8 cellular contexts compared by ENCODE assay signal in genomic region chr21:38505654-38506523, GRCh38.
DNase-seq lines count a peak whose midpoint lies in the region; ATAC-seq lines count a peak whose summit lies in the region.

No MANE protein-coding gene starts in this region.

- no peaks in the 10 kb centered on the region for H3K9me3 ChIP-seq in iPS DF 6.9 (ENCODE audit: control insufficient read depth, insufficient read depth, low read length)

- ATAC-seq in HG02885 (IDR thresholded peaks at IDR 0.05; ENCODE audit: poor library complexity, unreplicated experiment) = peak; percentile 47
- ATAC-seq in stimulated activated naive CD8-positive, alpha-beta T cell treated with anti-CD3 and anti-CD28 coated beads, Interleukin-15, amount 100 ng/mL, for 72 hours = peak; percentile 84
- ATAC-seq in GM18498 (IDR thresholded peaks at IDR 0.05; ENCODE audit: unreplicated experiment) = no peak

- H3K27me3 ChIP-seq in iPS DF 6.9 (ENCODE audit: control insufficient read depth, insufficient read depth, low read length) = no peaks in the 10 kb centered on the region

- H3K4me1 Mint-ChIP-seq in stimulated activated naive CD8-positive, alpha-beta T cell treated with anti-CD3 and anti-CD28 coated beads, Interleukin-15, amount 100 ng/mL, for 72 hours = peaks cover 6% of the 10 kb centered on the region

- WGBS in iPS DF 6.9 (ENCODE audit: insufficient coverage, insufficient read length) = no CpG with 5 or more reads among the region's 9 CpGs

- no peaks in the 10 kb centered on the region for H3K36me3 ChIP-seq in iPS DF 6.9 (ENCODE audit: control insufficient read depth, insufficient read depth, low read length)

- no peaks in the 10 kb centered on the region for H3K4me1 ChIP-seq in iPS DF 6.9 (ENCODE audit: control insufficient read depth, insufficient read depth, low read length)

- peaks cover 35% of the 10 kb centered on the region for H3K27me3 Mint-ChIP-seq in stimulated activated naive CD8-positive, alpha-beta T cell treated with anti-CD3 and anti-CD28 coated beads, Interleukin-15, amount 100 ng/mL, for 72 hours

- no peak overlapping the region for H3K27ac ChIP-seq in iPS DF 6.9 (ENCODE audit: low read length)

- peak; percentile 59 for DNase-seq in COLO668 (lab: John Stamatoyannopoulos, UW; ENCODE audit: unreplicated experiment)
- peak; percentile 41 to 82 for DNase-seq in NCI-H526 (lab: John Stamatoyannopoulos, UW)
- peak; percentile 86 for DNase-seq in astrocyte of the hippocampus (ENCODE audit: low read depth, low spot score)
- DNase-seq in iPS DF 6.9 (ENCODE audit: low read depth, low spot score) = peak; percentile 47
- DNase-seq in stimulated activated naive CD8-positive, alpha-beta T cell treated with anti-CD3 and anti-CD28 coated beads, Interleukin-15, amount 100 ng/mL, for 72 hours = peak in 1 of 2 donors; percentile 15
- DNase-seq in stimulated activated CD4-positive, alpha-beta T cell treated with anti-CD3 and anti-CD28 coated beads, Interleukin-12 subunit alpha, Interleukin-12 subunit beta, amount 100 ng/mL, for 4 hours = no peak

- no peak overlapping the region for H3K27ac Mint-ChIP-seq in stimulated activated naive CD8-positive, alpha-beta T cell treated with anti-CD3 and anti-CD28 coated beads, Interleukin-15, amount 100 ng/mL, for 72 hours

- no peak overlapping the region for H3K4me3 Mint-ChIP-seq in stimulated activated naive CD8-positive, alpha-beta T cell treated with anti-CD3 and anti-CD28 coated beads, Interleukin-15, amount 100 ng/mL, for 72 hours

- H3K4me3 ChIP-seq in iPS DF 6.9 (ENCODE audit: low read length) = no peak overlapping the region

- no peaks in the 10 kb centered on the region for H3K9me3 Mint-ChIP-seq in stimulated activated naive CD8-positive, alpha-beta T cell treated with anti-CD3 and anti-CD28 coated beads, Interleukin-15, amount 100 ng/mL, for 72 hours
